21 cellular contexts compared by ENCODE assay signal in the genomic region with DNA sequence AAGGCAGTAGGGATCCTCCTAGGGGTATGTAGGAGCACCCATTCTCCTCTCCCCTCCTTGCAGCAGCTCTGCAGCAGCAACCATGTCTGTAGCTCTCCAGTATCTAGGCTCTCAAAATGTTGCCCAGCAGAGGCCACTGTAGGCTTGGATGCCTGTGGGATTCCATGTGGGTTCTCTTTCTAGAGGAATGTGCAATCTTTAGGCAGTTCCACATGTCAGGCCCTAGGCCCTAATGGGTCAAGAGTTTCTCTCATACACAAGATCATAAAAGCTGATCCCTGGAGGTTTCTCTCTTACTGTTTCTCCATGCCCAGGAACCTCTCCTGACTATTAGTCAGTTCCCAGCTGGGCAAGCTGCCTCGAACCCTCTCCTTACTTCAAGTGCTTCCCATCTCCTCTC.
DNase-seq lines count a peak whose midpoint lies in the region; ATAC-seq, FAIRE-seq and TF ChIP-seq lines count a peak whose summit lies in the region.
"Had no signal": no experiment of that assay in that cellular context is flagged by ENCODE, and none has a peak within 500 bp of the region (broad histone marks: within the 10 kb centered on the region; RNA-seq: fewer than 3 reads in every experiment).

No MANE protein-coding gene starts in this region.

- H3K4ac ChIP-seq in H1 (replicated peaks; ENCODE audit: insufficient read length, low read depth, low read length) (no peak overlapping the region), mesendoderm (ENCODE audit: low read depth, low read length) (no peak overlapping the region)

- H2BK15ac ChIP-seq in H1 (ENCODE audit: low read length) (no peak overlapping the region), mesendoderm (replicated peaks; ENCODE audit: low read depth) (no peak overlapping the region)

- no peak for TF ChIP-seq POLR2A in HCT116 (IDR thresholded peaks at IDR 0.05; ENCODE audit: borderline replicate concordance, extremely low read depth, insufficient read depth, insufficient read length)
- TF ChIP-seq POLR2A in H1 (IDR thresholded peaks at IDR 0.05; ENCODE audit: control extremely low read depth in 1 of 2, low read depth in 2 of 2, low read length in 2 of 2), result no peak

- H2AK5ac ChIP-seq in H1 (ENCODE audit: low read depth, low read length) (no peak overlapping the region), mesendoderm (ENCODE audit: low read length) (no peak overlapping the region)

- TF ChIP-seq CTCF in AG09309 (IDR thresholded peaks at IDR 0.05; ENCODE audit: control insufficient read depth, insufficient read depth, low read depth, low read length, missing control alignments), result peak; percentile 19
- TF ChIP-seq CTCF in HCT116 (IDR thresholded peaks at IDR 0.05 in 2 of 3, conservative IDR thresholded peaks at IDR 0.05 in 1 of 3; ENCODE audit: borderline replicate concordance in 1 of 3, insufficient read depth in 1 of 3, low read depth in 2 of 3, low read length in 2 of 3), result no peak
- TF ChIP-seq CTCF in H1 (IDR thresholded peaks at IDR 0.05; ENCODE audit: control extremely low read depth in 1 of 3, insufficient read depth in 1 of 3, low read depth in 1 of 3, low read length in 3 of 3), result no peak

- H3K79me1 ChIP-seq in H1 (ENCODE audit: low read depth, low read length) (no peaks in the 10 kb centered on the region), mesendoderm (ENCODE audit: low read length) (no peaks in the 10 kb centered on the region)

- H3K9me2 ChIP-seq in HCT116 (ENCODE audit: insufficient read depth), result no peaks in the 10 kb centered on the region

- H2BK20ac ChIP-seq in H1 (ENCODE audit: low read length), result no peak overlapping the region

- H3K4me1 ChIP-seq in HCT116 (ENCODE audit: control insufficient read depth in 1 of 2, insufficient read depth in 2 of 2, low read length in 2 of 2), result no peaks in the 10 kb centered on the region
- H3K4me1 ChIP-seq in H1 (replicated peaks in 1 of 4; ENCODE audit: control insufficient read depth in 3 of 4, insufficient read depth in 4 of 4, low read length in 3 of 4), result no peaks in the 10 kb centered on the region
- H3K4me1 ChIP-seq in mesendoderm (ENCODE audit: control insufficient read depth, low read depth, low read length), result no peaks in the 10 kb centered on the region
- H3K4me1 ChIP-seq: BLaER1 treated with 17β-estradiol and CSF1 and Interleukin-3, amounts not matched to agents 10 nM and 100 nM had no signal

- H4K5ac ChIP-seq in H1 (ENCODE audit: insufficient read length, low read depth, low read length) (no peak overlapping the region), mesendoderm (ENCODE audit: low read length) (no peak overlapping the region)

- H3K23ac ChIP-seq in H1 (ENCODE audit: insufficient read length) (no peak overlapping the region), mesendoderm (ENCODE audit: low read length) (no peak overlapping the region)

- TF ChIP-seq EP300 in H1 (IDR thresholded peaks at IDR 0.05; ENCODE audit: borderline replicate concordance in 1 of 2, low read depth in 2 of 2, low read length in 2 of 2), result no peak

- TF ChIP-seq RAD21 in HCT116 (IDR thresholded peaks at IDR 0.05; ENCODE audit: low read depth), result 0 out of 2 replicates have a peak, but pooled peaks have one; percentile 3
- peak; percentile 7 to 31; a peak in 2 of 4 replicates for TF ChIP-seq RAD21 in H1 (IDR thresholded peaks at IDR 0.05 in 1 of 2, conservative IDR thresholded peaks at IDR 0.05 in 1 of 2; ENCODE audit: low read depth in 2 of 2, low read length in 2 of 2)

- H4K91ac ChIP-seq in H1 (replicated peaks; ENCODE audit: insufficient read length, low read length), result no peak overlapping the region

- H3K36me3 ChIP-seq in HCT116 (ENCODE audit: control insufficient read depth in 1 of 2, insufficient read depth in 2 of 2, low read length in 2 of 2) (no peaks in the 10 kb centered on the region), H1 (ENCODE audit: control insufficient read depth in 2 of 4, insufficient read depth in 4 of 4, low read length in 3 of 4) (no peaks in the 10 kb centered on the region), mesendoderm (ENCODE audit: control insufficient read depth, insufficient read depth, low read length) (no peaks in the 10 kb centered on the region)
- H3K36me3 ChIP-seq: BLaER1 treated with 17β-estradiol and CSF1 and Interleukin-3, amounts not matched to agents 10 nM and 100 nM; SJCRH30 had no signal

- H3K4me3 ChIP-seq in AG09309 (ENCODE audit: control insufficient read depth, low read depth, low read length) (no peak overlapping the region), HCT116 (replicated peaks in 1 of 2; ENCODE audit: low read depth in 1 of 2, low read length in 2 of 2) (no peak overlapping the region), H1 (ENCODE audit: extremely low read depth in 1 of 4, insufficient read depth in 2 of 4, low read depth in 3 of 4, low read length in 4 of 4) (no peak overlapping the region), mesendoderm (ENCODE audit: low read length) (no peak overlapping the region)
- H3K4me3 ChIP-seq: BLaER1 treated with 17β-estradiol and CSF1 and Interleukin-3, amounts not matched to agents 10 nM and 100 nM; SJCRH30 had no signal

- H3K27ac ChIP-seq in HCT116 (ENCODE audit: low read depth, low read length), result no peak overlapping the region
- H3K27ac ChIP-seq in H1 (ENCODE audit: low read depth, low read length), result no peak overlapping the region
- H3K27ac ChIP-seq in mesendoderm (ENCODE audit: low read depth, low read length), result no peak overlapping the region
- H3K27ac ChIP-seq: BLaER1 treated with 17β-estradiol and CSF1 and Interleukin-3, amounts not matched to agents 10 nM and 100 nM; HL-60; KMS-11; SJCRH30 had no signal

- no peak overlapping the region for H2BK12ac ChIP-seq in H1 (ENCODE audit: low read depth, low read length)

- intact Hi-C loops in HCT116 (cut with micrococcal nuclease), result no loop called here

- H3K9ac ChIP-seq in HCT116 (ENCODE audit: low read length), result no peak overlapping the region
- no peak overlapping the region for H3K9ac ChIP-seq in H1 (replicated peaks in 1 of 4; ENCODE audit: extremely low read depth in 1 of 4, low read depth in 3 of 4, low read length in 3 of 4)
- no peak overlapping the region for H3K9ac ChIP-seq in mesendoderm (ENCODE audit: low read length)
- H3K9ac ChIP-seq: BLaER1 treated with 17β-estradiol and CSF1 and Interleukin-3, amounts not matched to agents 10 nM and 100 nM; KMS-11 had no signal

- H3K79me2 ChIP-seq in HCT116 (ENCODE audit: insufficient read depth, low read length) (no peaks in the 10 kb centered on the region), H1 (ENCODE audit: control insufficient read depth in 1 of 2, insufficient read depth in 2 of 2, low read length in 2 of 2) (no peaks in the 10 kb centered on the region), mesendoderm (ENCODE audit: control insufficient read depth, insufficient read depth, low read length) (no peaks in the 10 kb centered on the region)

- H2AFZ ChIP-seq in HCT116 (ENCODE audit: low read depth, low read length, poor library complexity, severe bottlenecking) (no peak overlapping the region), H1 (ENCODE audit: low read length) (no peak overlapping the region)

- H3K27me3 ChIP-seq in HCT116 (ENCODE audit: insufficient read depth, low read length), result no peaks in the 10 kb centered on the region
- H3K27me3 ChIP-seq in H1 (replicated peaks in 1 of 4; ENCODE audit: control insufficient read depth in 3 of 4, extremely low read depth in 1 of 4, insufficient read depth in 3 of 4, low read length in 3 of 4), result no peaks in the 10 kb centered on the region
- H3K27me3 ChIP-seq in mesendoderm (ENCODE audit: insufficient read depth, low read length, poor library complexity), result no peaks in the 10 kb centered on the region
- H3K27me3 ChIP-seq: BLaER1 treated with 17β-estradiol and CSF1 and Interleukin-3, amounts not matched to agents 10 nM and 100 nM; SJCRH30 had no signal

- no peak overlapping the region for H3K14ac ChIP-seq in H1 (ENCODE audit: insufficient read length)

- no peaks in the 10 kb centered on the region for H3K23me2 ChIP-seq in H1 (ENCODE audit: low read depth, low read length)

- H4K20me1 ChIP-seq in HCT116 (ENCODE audit: insufficient read depth), result no peaks in the 10 kb centered on the region
- no peaks in the 10 kb centered on the region for H4K20me1 ChIP-seq in H1 (replicated peaks in 1 of 2; ENCODE audit: control insufficient read depth in 1 of 2, insufficient read depth in 2 of 2, low read length in 2 of 2)
- H4K20me1 ChIP-seq: BLaER1 treated with 17β-estradiol and CSF1 and Interleukin-3, amounts not matched to agents 10 nM and 100 nM had no signal

- RAD21 ChIA-PET in HCT116 (lab: Charles Lee; ENCODE audit: low non-redundant PET in 1 of 2, low total read pairs in 2 of 2, uncharacterized antibody in 2 of 2, unreplicated experiment in 2 of 2), result no interaction called here

- H4K8ac ChIP-seq in H1 (ENCODE audit: extremely low read depth, insufficient read depth, low read length) (no peak overlapping the region), mesendoderm (ENCODE audit: low read depth, low read length) (no peak overlapping the region)

- H3K18ac ChIP-seq in H1 (ENCODE audit: extremely low read depth, low read length) (no peak overlapping the region), mesendoderm (ENCODE audit: low read length) (no peak overlapping the region)

- DNase-seq in AG09309 (ENCODE audit: low read depth) (peak; percentile 13), HCT116 (ENCODE audit: low read depth, low spot score) (no peak), H1 (ENCODE audit: low read depth in 1 of 2, low spot score in 2 of 2) (no peak), mesendoderm (peak; percentile 17), GDM1 (lab: John Stamatoyannopoulos, UW) (no peak), NCI-H69 (lab: John Stamatoyannopoulos, UW) (no peak), HuH-7 (ENCODE audit: low spot score) (no peak)
- DNase-seq: CD4-positive, alpha-beta memory T cell; DND-41; NCI-H1092 treated with DMSO at 0.1 percent for 48 hours; NCI-H1436 treated with DMSO at 0.1 percent for 48 hours; NCI-H1930; NCI-H510A; NCI-H774; SJCRH30; T-helper 1 cell had no signal

- H3K4me2 ChIP-seq in HCT116 (ENCODE audit: low read length), result no peak overlapping the region
- H3K4me2 ChIP-seq in H1 (ENCODE audit: insufficient read depth in 1 of 2, low read depth in 2 of 2, low read length in 2 of 2), result no peak overlapping the region
- no peak overlapping the region for H3K4me2 ChIP-seq in mesendoderm (ENCODE audit: low read length)
- H3K4me2 ChIP-seq: BLaER1 treated with 17β-estradiol and CSF1 and Interleukin-3, amounts not matched to agents 10 nM and 100 nM; KMS-11 had no signal

- CTCF ChIA-PET in HCT116 (lab: Charles Lee), result interaction anchor here (1.5 kb wide), 1 partner anchor 12 kb away, joined by 6 read pairs; no protein-coding TSS in a partner anchor
- CTCF ChIA-PET in H1 (lab: Charles Lee; ENCODE audit: partially characterized antibody), result interaction anchor here (0.7 to 2.9 kb wide), 6 partner anchors 9 to 309 kb away, joined by 3 to 15 read pairs (median 5); no protein-coding TSS in a partner anchor

- POLR2A ChIA-PET in HCT116 (lab: Charles Lee) (no interaction called here), H1 (lab: Charles Lee; ENCODE audit: partially characterized antibody) (no interaction called here)

- H2BK5ac ChIP-seq in H1 (ENCODE audit: low read depth, low read length), result no peak overlapping the region
- no peak overlapping the region for H2BK5ac ChIP-seq in mesendoderm (ENCODE audit: low read length)

- ATAC-seq in HCT116, result no peak

- 69% methylated on average over 1 of the region's 1 CpG; no CpG with 5 or more reads in 1 of the 2 experiments for WGBS in H1 (ENCODE audit: extremely low coverage in 1 of 2, insufficient coverage in 1 of 2, insufficient read length in 1 of 2, insufficient replicate concordance in 2 of 2, low coverage in 1 of 2, low lambda C conversion rate in 2 of 2, missing lambda C conversion rate in 1 of 2), 2 experiments
- no CpG with 5 or more reads among the region's 1 CpG for WGBS in mesendoderm (ENCODE audit: extremely low coverage, insufficient coverage, low lambda C conversion rate)

- H3K56ac ChIP-seq in H1 (replicated peaks; ENCODE audit: insufficient read length, low read depth, low read length), result no peak overlapping the region
- H3K56ac ChIP-seq in mesendoderm (ENCODE audit: low read length), result no peak overlapping the region

- no peaks in the 10 kb centered on the region for H3K9me3 ChIP-seq in HCT116 (ENCODE audit: control insufficient read depth in 1 of 2, insufficient read depth in 1 of 2, low read depth in 1 of 2, low read length in 2 of 2)
- H3K9me3 ChIP-seq in H1 (ENCODE audit: insufficient read depth in 2 of 2, low read depth in 1 of 2, low read length in 1 of 2), result 0 out of 4 replicates have a peak, but pooled peaks cover 0 to 6% of the 10 kb centered on the region in 2 experiments

- H2BK120ac ChIP-seq in H1 (replicated peaks; ENCODE audit: low read depth, low read length) (no peak overlapping the region), mesendoderm (ENCODE audit: low read depth, low read length) (no peak overlapping the region)

- FAIRE-seq in H1 (lab: Jason Lieb, UNC), result no peak
- FAIRE-seq: A204.1, RCC 7860 had no signal

- BruUV-seq in HCT116 (replicated peaks; lab: Mats Ljungman, UMichigan), result no TSS peak

Comparison
In these comparisons a context has a peak if more than half of its experiments do, and no peak if none do; other contexts are left out.
1. DNase-seq: peak in AG09309 (single experiment) and mesendoderm (single experiment); none in HCT116 (single experiment), H1 (0 of 2), GDM1 (single experiment), NCI-H69 (single experiment) and HuH-7 (single experiment).